Comparison of ENCODE assay signal across 1 cellular context in genomic region chr3:191372122-191372521, GRCh38.
TF ChIP-seq lines count a peak whose summit lies in the region.

No MANE protein-coding gene starts in this region.

TF ChIP-seq in GM12878, 131 proteins besides CTCF, POLR2A, EP300 and RAD21 (continued from another document):
- TF ChIP-seq TAF1 (IDR thresholded peaks at IDR 0.05; ENCODE audit: borderline replicate concordance, low read depth, low read length) (no peak), RBBP5 (conservative IDR thresholded peaks at IDR 0.05) (no peak), YBX1 (IDR thresholded peaks at IDR 0.05) (no peak), MYB (IDR thresholded peaks at IDR 0.05; ENCODE audit: borderline replicate concordance, low read depth, low read length) (no peak), SREBF2 (IDR thresholded peaks at IDR 0.05; ENCODE audit: low read length) (no peak), FOXK2 (IDR thresholded peaks at IDR 0.05) (no peak), BRCA1 (IDR thresholded peaks at IDR 0.05; ENCODE audit: low read depth, low read length) (no peak), MEF2B (IDR thresholded peaks at IDR 0.05; ENCODE audit: partially characterized antibody, poor library complexity, severe bottlenecking) (no peak), REST (IDR thresholded peaks at IDR 0.05; ENCODE audit: low read depth, low read length) (no peak), DPF2 (IDR thresholded peaks at IDR 0.05) (no peak), MLLT1 (IDR thresholded peaks at IDR 0.05) (no peak), ATF7 (IDR thresholded peaks at IDR 0.05; ENCODE audit: low read depth) (no peak), ZNF24 (IDR thresholded peaks at IDR 0.05) (no peak), MTA2 (IDR thresholded peaks at IDR 0.05; ENCODE audit: low read depth) (no peak)
